Comparison of ENCODE assay signal across 26 cellular contexts in the genomic region with DNA sequence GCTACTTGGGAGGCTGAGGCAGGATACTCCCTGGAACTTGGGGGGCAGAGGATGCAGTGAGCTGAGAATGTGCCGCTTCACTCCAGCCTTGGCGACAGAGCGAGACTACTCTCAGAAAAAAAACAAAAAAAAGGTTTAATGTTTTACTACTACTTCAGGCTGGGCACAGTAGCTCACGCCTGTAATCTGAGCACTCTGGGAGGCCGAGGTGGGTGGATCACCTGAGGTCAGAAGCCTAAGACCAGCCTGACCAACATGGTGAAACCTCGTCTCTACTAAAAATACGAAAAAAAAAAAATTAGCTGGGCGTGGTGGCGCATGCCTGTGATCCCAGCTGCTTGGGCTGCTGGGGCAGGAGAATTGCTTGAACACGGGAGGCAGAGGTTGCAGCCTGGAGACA.
"Had no signal": no experiment of that assay in that cellular context is flagged by ENCODE, and none has a peak within 500 bp of the region (broad histone marks: within the 10 kb centered on the region; RNA-seq: fewer than 3 reads in every experiment).

No MANE protein-coding gene starts in this region.

- H3K4me3 Mint-ChIP-seq: effector memory CD8-positive, alpha-beta T cell; natural killer cell treated with Interleukin-12 subunit alpha and Interleukin-12 subunit beta and Interleukin-15 and Interleukin-18, amount 100 ng/mL, for 72 hours; neural crest cell; stimulated activated naive CD8-positive, alpha-beta T cell treated with anti-CD3 and anti-CD28 coated beads, Interleukin-15, amount 100 ng/mL, for 72 hours had no signal

- DNase-seq: dermis blood vessel endothelial cell; effector memory CD8-positive, alpha-beta T cell; gastrocnemius medialis; heart left ventricle; kidney; left colon; left ventricle myocardium superior; lower lobe of right lung; pancreas; stimulated activated CD4-positive, alpha-beta T cell treated with anti-CD3 and anti-CD28 coated beads, Interleukin-12 subunit alpha, Interleukin-12 subunit beta, amount 100 ng/mL, for 4 hours; stimulated activated CD4-positive, alpha-beta T cell treated with anti-CD3 and anti-CD28 coated beads, Interleukin-1b, Interleukin-23, amount 100 ng/mL, for 48 hours; stimulated activated CD4-positive, alpha-beta T cell treated with anti-CD3 and anti-CD28 coated beads, Interleukin-4, amount 100 ng/mL, for 1 hour; stimulated activated CD8-positive, alpha-beta memory T cell treated with anti-CD3 and anti-CD28 coated beads, Interleukin-4, amount 100 ng/mL, for 48 hours; stimulated activated naive CD4-positive, alpha-beta T cell; stimulated activated naive CD8-positive, alpha-beta T cell treated with anti-CD3 and anti-CD28 coated beads, Interleukin-15, amount 100 ng/mL, for 72 hours; transverse colon; upper lobe of right lung; uterus had no signal

- H3K36me3 Mint-ChIP-seq: natural killer cell treated with Interleukin-12 subunit alpha and Interleukin-12 subunit beta and Interleukin-15 and Interleukin-18, amount 100 ng/mL, for 72 hours had no signal

- ATAC-seq: effector memory CD8-positive, alpha-beta T cell; gastrocnemius medialis; heart left ventricle; left colon; left ventricle myocardium superior; lower lobe of right lung; natural killer cell treated with Interleukin-12 subunit alpha and Interleukin-12 subunit beta and Interleukin-15 and Interleukin-18, amount 100 ng/mL, for 72 hours; pancreas; sciatic nerve; stimulated activated naive CD8-positive, alpha-beta T cell treated with anti-CD3 and anti-CD28 coated beads, Interleukin-15, amount 100 ng/mL, for 72 hours; upper lobe of right lung had no signal

- H3K4me3 ChIP-seq: coronary artery, gastrocnemius medialis, heart left ventricle, hepatocyte, lower lobe of right lung, pancreas, smooth muscle cell, suprapubic skin, transverse colon, upper lobe of right lung, uterus had no signal

- H3K4me1 Mint-ChIP-seq: neural crest cell; stimulated activated naive CD8-positive, alpha-beta T cell treated with anti-CD3 and anti-CD28 coated beads, Interleukin-15, amount 100 ng/mL, for 72 hours had no signal

- H3K27me3 Mint-ChIP-seq: stimulated activated naive CD8-positive, alpha-beta T cell treated with anti-CD3 and anti-CD28 coated beads, Interleukin-15, amount 100 ng/mL, for 72 hours had no signal

- H3K27ac Mint-ChIP-seq: effector memory CD8-positive, alpha-beta T cell; natural killer cell treated with Interleukin-12 subunit alpha and Interleukin-12 subunit beta and Interleukin-15 and Interleukin-18, amount 100 ng/mL, for 72 hours; stimulated activated naive CD8-positive, alpha-beta T cell treated with anti-CD3 and anti-CD28 coated beads, Interleukin-15, amount 100 ng/mL, for 72 hours had no signal

- H3K9me3 ChIP-seq: gastrocnemius medialis, heart left ventricle, lower lobe of right lung, neutrophil, pancreas, suprapubic skin, transverse colon, upper lobe of right lung, uterus had no signal
